ENCODE assay signal across 9 cellular contexts in genomic region chr17:82963104-82963950, GRCh38.
DNase-seq lines count a peak whose midpoint lies in the region; TF ChIP-seq lines count a peak whose summit lies in the region.
"Had no signal": no experiment of that assay in that cellular context is flagged by ENCODE, and none has a peak within 500 bp of the region (broad histone marks: within the 10 kb centered on the region; RNA-seq: fewer than 3 reads in every experiment).

No MANE protein-coding gene starts in this region.

- peaks cover 0 to 5% (median 0%) of the 10 kb centered on the region in 7 donors for H3K9me3 Mint-ChIP-seq in CD14-positive monocyte
- no peaks in the 10 kb centered on the region for H3K9me3 Mint-ChIP-seq in activated CD4-positive, alpha-beta memory T cell treated with anti-CD3 and anti-CD28 coated beads for 36 hours
- H3K9me3 Mint-ChIP-seq: IgD-negative memory B cell had no signal

- CTCF ChIA-PET in activated CD4-positive, alpha-beta memory T cell treated with anti-CD3 and anti-CD28 coated beads for 36 hours (lab: Charles Lee), result interaction anchor here (0.6 to 1.0 kb wide), 3 partner anchors 11 to 239 kb away, joined by 3 to 4 read pairs (median 3); no protein-coding TSS in a partner anchor

- peak; percentile 87 for DNase-seq in CD14-positive monocyte (ENCODE audit: low spot score)
- peak; percentile 56 for DNase-seq in activated CD4-positive, alpha-beta memory T cell treated with anti-CD3 and anti-CD28 coated beads for 36 hours
- peak; percentile 79 for DNase-seq in fibroblast of the aortic adventitia (ENCODE audit: low read depth)
- DNase-seq in uterus, result peak; percentile 69 to 70
- no peak for DNase-seq in central memory CD4-positive, alpha-beta T cell
- no peak for DNase-seq in activated CD4-positive, CD25-positive, alpha-beta regulatory T cell treated with anti-CD3 and anti-CD28 coated beads, Interleukin-2, amount 50 U/mL, for 72 hours

- TF ChIP-seq POLR2A in uterus (IDR thresholded peaks at IDR 0.05), result no peak

- H3K27ac ChIP-seq in HUES48 (ENCODE audit: low read depth, low read length) (peak overlapping the region; percentile 32), muscle layer of duodenum (ENCODE audit: low read length) (no peak overlapping the region), uterus (peak overlapping the region in 1 of 2 donors; percentile 51)

- H3K36me3 ChIP-seq in HUES48 (ENCODE audit: control insufficient read depth, insufficient read depth, low read length), result peaks cover 3% of the 10 kb centered on the region; the same call in 1 of the 2 replicates
- H3K36me3 ChIP-seq in muscle layer of duodenum (ENCODE audit: control insufficient read depth in 1 of 2, insufficient read depth in 2 of 2, low read length in 2 of 2), result peaks cover 0 to 5% of the 10 kb centered on the region in 2 donors
- H3K36me3 ChIP-seq in uterus, result no peaks in the 10 kb centered on the region

- POLR2A ChIA-PET in activated CD4-positive, alpha-beta memory T cell treated with anti-CD3 and anti-CD28 coated beads for 36 hours (lab: Charles Lee), result no interaction called here

- no peaks in the 10 kb centered on the region for H3K27me3 Mint-ChIP-seq in CD14-positive monocyte (ENCODE audit: low read depth in 3 of 3)
- no peaks in the 10 kb centered on the region for H3K27me3 Mint-ChIP-seq in activated CD4-positive, alpha-beta memory T cell treated with anti-CD3 and anti-CD28 coated beads for 36 hours

- peak overlapping the region; percentile 71 to 83 for H3K4me3 Mint-ChIP-seq in CD14-positive monocyte
- no peak overlapping the region for H3K4me3 Mint-ChIP-seq in activated CD4-positive, alpha-beta memory T cell treated with anti-CD3 and anti-CD28 coated beads for 36 hours

- H3K4me1 Mint-ChIP-seq in CD14-positive monocyte, result peaks cover 31% of the 10 kb centered on the region
- peaks cover 6% of the 10 kb centered on the region for H3K4me1 Mint-ChIP-seq in activated CD4-positive, alpha-beta memory T cell treated with anti-CD3 and anti-CD28 coated beads for 36 hours (ENCODE audit: low read depth)

- H3K4me1 ChIP-seq in HUES48 (ENCODE audit: control insufficient read depth, insufficient read depth, low read length) (no peaks in the 10 kb centered on the region; the same call in 1 of the 2 replicates), muscle layer of duodenum (ENCODE audit: control insufficient read depth in 1 of 2, insufficient read depth in 2 of 2, low read length in 2 of 2) (peaks cover 7 to 8% of the 10 kb centered on the region in 2 donors), uterus (no peaks in the 10 kb centered on the region)

- no peak overlapping the region for H3K9ac ChIP-seq in HUES48 (ENCODE audit: low read depth, low read length)

- intact Hi-C loops in CD14-positive monocyte (cut with micrococcal nuclease), result loop anchor here (1.0 to 5.0 kb wide), 4 partner anchors 89 to 181 kb away; no protein-coding TSS in a partner anchor
- intact Hi-C loops in activated CD4-positive, alpha-beta memory T cell treated with anti-CD3 and anti-CD28 coated beads for 36 hours (cut with micrococcal nuclease), result no loop called here
- intact Hi-C loops in uterus (cut with DNase I; ENCODE audit: low total_unique reads), result no loop called here

- H3K4me3 ChIP-seq in HUES48 (ENCODE audit: low read depth, low read length) (peak overlapping the region; percentile 53), fibroblast of the aortic adventitia (ENCODE audit: low read depth, low read length) (peak overlapping the region; percentile 48), muscle layer of duodenum (ENCODE audit: low read depth in 1 of 2, low read length in 2 of 2) (peak overlapping the region; percentile 26 to 45), uterus (no peak overlapping the region)

- TF ChIP-seq CTCF in CD14-positive monocyte (IDR thresholded peaks at IDR 0.05) (peak; percentile 86), fibroblast of the aortic adventitia (IDR thresholded peaks at IDR 0.05; ENCODE audit: insufficient read depth, low read length) (peak; percentile 85), uterus (IDR thresholded peaks at IDR 0.05) (peak; percentile 55 to 86 (median 70))

- H3K27ac Mint-ChIP-seq in CD14-positive monocyte, result peak overlapping the region; percentile 33 to 91 (median 65)
- no peak overlapping the region for H3K27ac Mint-ChIP-seq in activated CD4-positive, alpha-beta memory T cell treated with anti-CD3 and anti-CD28 coated beads for 36 hours
- H3K27ac Mint-ChIP-seq: IgD-negative memory B cell had no signal

- H3K9me3 ChIP-seq in HUES48 (ENCODE audit: control insufficient read depth, insufficient read depth, low read length) (no peaks in the 10 kb centered on the region), muscle layer of duodenum (ENCODE audit: control insufficient read depth in 1 of 2, low read length in 2 of 2) (no peaks in the 10 kb centered on the region), uterus (no peaks in the 10 kb centered on the region)

- peaks cover 28 to 29% of the 10 kb centered on the region in 2 donors for H3K36me3 Mint-ChIP-seq in CD14-positive monocyte
- H3K36me3 Mint-ChIP-seq in activated CD4-positive, alpha-beta memory T cell treated with anti-CD3 and anti-CD28 coated beads for 36 hours, result peaks cover 4% of the 10 kb centered on the region
- H3K36me3 Mint-ChIP-seq: IgD-negative memory B cell had no signal

- H3K27me3 ChIP-seq in HUES48 (ENCODE audit: control insufficient read depth, insufficient read depth, low read length), result no peaks in the 10 kb centered on the region
- H3K27me3 ChIP-seq in muscle layer of duodenum (ENCODE audit: low read depth, low read length), result no peaks in the 10 kb centered on the region
- no peaks in the 10 kb centered on the region for H3K27me3 ChIP-seq in uterus

Comparison
In these comparisons a context has a peak if more than half of its experiments do, and no peak if none do; other contexts are left out.
1. DNase-seq: peak in CD14-positive monocyte (single experiment), activated CD4-positive, alpha-beta memory T cell treated with anti-CD3 and anti-CD28 coated beads for 36 hours (single experiment), fibroblast of the aortic adventitia (single experiment) and uterus (2 of 2); none in central memory CD4-positive, alpha-beta T cell (single experiment) and activated CD4-positive, CD25-positive, alpha-beta regulatory T cell treated with anti-CD3 and anti-CD28 coated beads, Interleukin-2, amount 50 U/mL, for 72 hours (single experiment).
2. H3K4me3 ChIP-seq: peak in HUES48 (single experiment), fibroblast of the aortic adventitia (single experiment) and muscle layer of duodenum (2 of 2); none in uterus (0 of 2).
3. intact Hi-C loops: an anchor here in CD14-positive monocyte (1.0 to 5.0 kb wide); none called in activated CD4-positive, alpha-beta memory T cell treated with anti-CD3 and anti-CD28 coated beads for 36 hours and uterus.
4. Peak in every context shown above with its lines, with median percentiles within 50 percentile points of each other: CTCF ChIP-seq.